In the genomic region with DNA sequence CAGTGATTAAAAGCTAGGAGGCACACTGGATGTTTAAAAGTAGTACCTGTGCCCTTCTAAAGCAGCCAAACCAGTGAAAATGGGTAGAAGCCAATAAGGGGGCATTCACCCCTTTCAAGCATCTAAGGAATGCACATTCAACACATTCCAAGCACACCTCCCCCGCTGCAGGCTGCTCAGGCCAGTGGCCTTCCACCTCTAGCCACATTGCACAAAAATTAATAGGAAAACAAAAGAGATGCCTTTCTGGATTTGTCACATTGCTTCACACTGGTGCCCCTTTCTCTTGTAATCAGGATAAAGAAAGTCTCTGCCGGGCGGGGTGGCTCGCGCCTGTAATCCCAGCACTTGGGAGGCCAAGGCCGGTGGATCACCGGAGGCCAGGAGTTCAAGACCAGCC, we compare ENCODE assay signal across 12 cellular contexts.
DNase-seq lines count a peak whose midpoint lies in the region; ATAC-seq and TF ChIP-seq lines count a peak whose summit lies in the region.
"Had no signal": no experiment of that assay in that cellular context is flagged by ENCODE, and none has a peak within 500 bp of the region (broad histone marks: within the 10 kb centered on the region; RNA-seq: fewer than 3 reads in every experiment).

No MANE protein-coding gene starts in this region.

- peaks cover 0 to 2% (median 0%) of the 10 kb centered on the region in 9 donors for H3K9me3 Mint-ChIP-seq in naive thymus-derived CD8-positive, alpha-beta T cell

- POLR2A ChIA-PET in naive thymus-derived CD8-positive, alpha-beta T cell (lab: Charles Lee), result no interaction called here

- no peak overlapping the region for H3K4me3 ChIP-seq in choroid plexus epithelial cell (ENCODE audit: low read depth, low read length)
- H3K4me3 ChIP-seq: gastroesophageal sphincter, tibial artery had no signal

- DNase-seq in AG08395 (ENCODE audit: low spot score) (peak; percentile 28), HuH-7 (ENCODE audit: low spot score) (peak; percentile 44), choroid plexus epithelial cell (ENCODE audit: low read depth) (peak; percentile 59), lung microvascular endothelial cell (ENCODE audit: low read depth in 2 of 2) (peak; percentile 33 to 76)
- DNase-seq in naive thymus-derived CD8-positive, alpha-beta T cell, result no peak
- DNase-seq: activated CD8-positive, alpha-beta memory T cell treated with anti-CD3 and anti-CD28 coated beads, Interleukin-2, amount 50 U/mL, for 48 hours; NCI-H510A; tibial artery had no signal

- H3K27ac Mint-ChIP-seq in naive thymus-derived CD8-positive, alpha-beta T cell, result no peak overlapping the region

- no peak overlapping the region for H3K4me3 Mint-ChIP-seq in naive thymus-derived CD8-positive, alpha-beta T cell

- H3K4me1 Mint-ChIP-seq in naive thymus-derived CD8-positive, alpha-beta T cell, result no peaks in the 10 kb centered on the region

- no peak for TF ChIP-seq CTCF in choroid plexus epithelial cell (conservative IDR thresholded peaks at IDR 0.05; ENCODE audit: low read depth, low read length)

- ATAC-seq in HG02840 (IDR thresholded peaks at IDR 0.05; ENCODE audit: low FRiP score, unreplicated experiment) (no peak), GM19455 (IDR thresholded peaks at IDR 0.05; ENCODE audit: unreplicated experiment) (no peak), GM19351 (IDR thresholded peaks at IDR 0.05; ENCODE audit: unreplicated experiment) (no peak)
- ATAC-seq in naive thymus-derived CD8-positive, alpha-beta T cell, result no peak
- ATAC-seq: gastroesophageal sphincter had no signal

- no peaks in the 10 kb centered on the region for H3K27me3 Mint-ChIP-seq in naive thymus-derived CD8-positive, alpha-beta T cell

- H3K36me3 Mint-ChIP-seq in naive thymus-derived CD8-positive, alpha-beta T cell, result no peaks in the 10 kb centered on the region

Comparison
In these comparisons a context has a peak if more than half of its experiments do, and no peak if none do; other contexts are left out.
1. DNase-seq: peak in AG08395 (single experiment), HuH-7 (single experiment), choroid plexus epithelial cell (single experiment) and lung microvascular endothelial cell (2 of 2); none in naive thymus-derived CD8-positive, alpha-beta T cell (0 of 10).